ENCODE assay signal across 8 cellular contexts in the genomic region with DNA sequence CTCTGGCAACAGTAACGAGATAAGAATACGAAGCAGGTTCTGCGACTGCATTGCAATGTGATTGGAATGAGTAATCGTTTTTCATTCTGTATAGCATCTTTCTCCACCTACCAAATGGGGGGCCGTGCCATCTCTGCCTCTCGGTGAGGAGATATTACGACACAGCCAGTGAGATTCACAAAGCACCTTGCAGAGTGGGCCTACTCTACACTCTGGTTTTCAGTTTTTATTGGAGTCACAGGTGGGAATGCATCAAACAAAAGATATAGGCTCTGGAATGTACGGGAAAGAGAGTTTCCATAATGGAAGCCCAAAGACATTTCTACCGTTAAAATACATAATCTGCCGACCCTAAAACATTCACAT. TPM values are rescaled to one million over a fixed set of nuclear protein-coding genes. Genes with fewer than 3 reads are reported as not detected.
DNase-seq lines count a peak whose midpoint lies in the region; ATAC-seq and TF ChIP-seq lines count a peak whose summit lies in the region.

No MANE protein-coding gene starts in this region.

- H3K23ac ChIP-seq in mesenchymal stem cell (ENCODE audit: low read length in 2 of 2): no peak overlapping the region

- H2BK120ac ChIP-seq in mesenchymal stem cell (ENCODE audit: low read depth, low read length): no peak overlapping the region

- peak overlapping the region; percentile 82 for H3K4me2 ChIP-seq in OCI-LY1 (ENCODE audit: low read length)
- H3K4me2 ChIP-seq in mesenchymal stem cell (ENCODE audit: low read length, poor library complexity, severe bottlenecking): peak overlapping the region; percentile 88

- CTCF ChIA-PET in activated CD8-positive, alpha-beta memory T cell treated with anti-CD3 and anti-CD28 coated beads, Interleukin-2, amount 10 ng/mL, durations not matched to agents 7 days and 5 days (lab: Charles Lee): interaction anchor here (0.9 to 5.0 kb wide), 9 partner anchors 10 to 305 kb away, joined by 3 to 34 read pairs (median 4); partner anchors contain the start of gene ATL3
- CTCF ChIA-PET in MCF 10A (lab: Yijun Ruan, JAX): interaction anchor here (0.5 to 1.7 kb wide), 6 partner anchors 8 to 1121 kb away, joined by 3 to 5 read pairs (median 3); no protein-coding TSS in a partner anchor

- H2AFZ ChIP-seq in OCI-LY1 (ENCODE audit: low read length) (peak overlapping the region; percentile 87), mesenchymal stem cell (ENCODE audit: low read depth, low read length) (no peak overlapping the region)

- H3K4me1 ChIP-seq in OCI-LY1 (ENCODE audit: insufficient read depth, low read length, severe bottlenecking) (peaks cover 21% of the 10 kb centered on the region), mesenchymal stem cell (ENCODE audit: control insufficient read depth, insufficient read depth, low read depth, low read length) (no peaks in the 10 kb centered on the region), testis (peaks cover 5% of the 10 kb centered on the region)

- POLR2A ChIA-PET in MCF 10A (lab: Yijun Ruan, JAX): interaction anchor here (0.6 to 6.0 kb wide), 19 partner anchors 8 to 840 kb away, joined by 3 to 270 read pairs (median 8); partner anchors contain the start of genes ATL3 and SLC3A2

- no peaks in the 10 kb centered on the region for H3K36me3 Mint-ChIP-seq in activated CD8-positive, alpha-beta memory T cell treated with anti-CD3 and anti-CD28 coated beads, Interleukin-2, amount 10 ng/mL, durations not matched to agents 7 days and 5 days
- H3K36me3 Mint-ChIP-seq in MCF 10A (ENCODE audit: insufficient read depth, unreplicated experiment): no peaks in the 10 kb centered on the region

- H3K79me2 ChIP-seq in OCI-LY1 (ENCODE audit: insufficient read depth, low read length): peaks cover 39% of the 10 kb centered on the region

- H3K27ac ChIP-seq in OCI-LY1 (ENCODE audit: low read depth, low read length, poor library complexity, severe bottlenecking): no peak overlapping the region
- H3K27ac ChIP-seq in mesenchymal stem cell (ENCODE audit: low read length, poor library complexity, severe bottlenecking): peak overlapping the region; percentile 13
- peak overlapping the region; percentile 91 to 99 for H3K27ac ChIP-seq in testis

- no peak for TF ChIP-seq POLR2A in testis (IDR thresholded peaks at IDR 0.05)

- H3K36me3 ChIP-seq in OCI-LY1 (ENCODE audit: insufficient read depth, low read length) (no peaks in the 10 kb centered on the region), mesenchymal stem cell (ENCODE audit: control insufficient read depth in 1 of 2, insufficient read depth in 2 of 2, low read depth in 1 of 2, low read length in 2 of 2) (no peaks in the 10 kb centered on the region), testis (ENCODE audit: low read depth, missing control alignments) (no peaks in the 10 kb centered on the region)

- ATAC-seq in activated CD8-positive, alpha-beta memory T cell treated with anti-CD3 and anti-CD28 coated beads, Interleukin-2, amount 10 ng/mL, durations not matched to agents 7 days and 5 days: no peak
- ATAC-seq in GM18907 (IDR thresholded peaks at IDR 0.05; ENCODE audit: unreplicated experiment): no peak

- peaks cover 4% of the 10 kb centered on the region for H3K27me3 Mint-ChIP-seq in activated CD8-positive, alpha-beta memory T cell treated with anti-CD3 and anti-CD28 coated beads, Interleukin-2, amount 10 ng/mL, durations not matched to agents 7 days and 5 days
- H3K27me3 Mint-ChIP-seq in MCF 10A (ENCODE audit: insufficient read depth, unreplicated experiment): no peaks in the 10 kb centered on the region

- H3K9me2 ChIP-seq in OCI-LY1 (ENCODE audit: low read depth, low read length): no peaks in the 10 kb centered on the region

- no peak overlapping the region for H2BK12ac ChIP-seq in mesenchymal stem cell (ENCODE audit: low read length in 2 of 2)

- H2AK5ac ChIP-seq in mesenchymal stem cell (ENCODE audit: low read length, severe bottlenecking): no peak overlapping the region

- H3K4me1 Mint-ChIP-seq in activated CD8-positive, alpha-beta memory T cell treated with anti-CD3 and anti-CD28 coated beads, Interleukin-2, amount 10 ng/mL, durations not matched to agents 7 days and 5 days: peaks cover 25% of the 10 kb centered on the region
- peaks cover 19% of the 10 kb centered on the region for H3K4me1 Mint-ChIP-seq in MCF 10A (ENCODE audit: insufficient read depth, unreplicated experiment)

- H4K20me1 ChIP-seq in OCI-LY1 (ENCODE audit: insufficient read depth, low read length): no peaks in the 10 kb centered on the region

- no peak overlapping the region for H3K18ac ChIP-seq in mesenchymal stem cell (ENCODE audit: low read depth in 1 of 2, low read length in 2 of 2)

- intact Hi-C loops in MCF 10A (cut with micrococcal nuclease) (loop anchor here (1.0 kb wide), 1 partner anchor 10 kb away; the partner anchor contains the start of gene ATL3), testis (cut with DNase I; ENCODE audit: low total_unique reads) (no loop called here)

- peak overlapping the region; percentile 93 for H3K4me3 Mint-ChIP-seq in activated CD8-positive, alpha-beta memory T cell treated with anti-CD3 and anti-CD28 coated beads, Interleukin-2, amount 10 ng/mL, durations not matched to agents 7 days and 5 days
- H3K4me3 Mint-ChIP-seq in MCF 10A (ENCODE audit: unreplicated experiment): peak overlapping the region; percentile 92

- no peak overlapping the region for H4K91ac ChIP-seq in mesenchymal stem cell (ENCODE audit: low read length)

- no TSS peak for BruUV-seq in MCF 10A (replicated peaks; lab: Mats Ljungman, UMichigan)

- H3K9me3 ChIP-seq in OCI-LY1 (ENCODE audit: low read length) (no peaks in the 10 kb centered on the region), mesenchymal stem cell (ENCODE audit: control insufficient read depth, low read length) (no peaks in the 10 kb centered on the region), testis (no peaks in the 10 kb centered on the region)

- no peaks in the 10 kb centered on the region for H3K79me1 ChIP-seq in mesenchymal stem cell (replicated peaks; ENCODE audit: low read length, poor library complexity, severe bottlenecking)

- H3K4ac ChIP-seq in mesenchymal stem cell (ENCODE audit: low read depth in 1 of 2, low read length in 2 of 2): no peak overlapping the region

- H3K27ac Mint-ChIP-seq in activated CD8-positive, alpha-beta memory T cell treated with anti-CD3 and anti-CD28 coated beads, Interleukin-2, amount 10 ng/mL, durations not matched to agents 7 days and 5 days: peak overlapping the region; percentile 75
- H3K27ac Mint-ChIP-seq in MCF 10A (ENCODE audit: low read depth, unreplicated experiment): peak overlapping the region; percentile 52

- no peaks in the 10 kb centered on the region for H3K9me3 Mint-ChIP-seq in activated CD8-positive, alpha-beta memory T cell treated with anti-CD3 and anti-CD28 coated beads, Interleukin-2, amount 10 ng/mL, durations not matched to agents 7 days and 5 days (ENCODE audit: low read depth)
- no peaks in the 10 kb centered on the region for H3K9me3 Mint-ChIP-seq in MCF 10A (ENCODE audit: unreplicated experiment)

- H3K14ac ChIP-seq in mesenchymal stem cell (ENCODE audit: low read length in 2 of 2): no peak overlapping the region

- TF ChIP-seq CTCF in OCI-LY1 (IDR thresholded peaks at IDR 0.05; ENCODE audit: low read length): no peak
- no peak for TF ChIP-seq CTCF in MCF 10A (IDR thresholded peaks at IDR 0.05; ENCODE audit: unreplicated experiment)
- no peak for TF ChIP-seq CTCF in testis (IDR thresholded peaks at IDR 0.05)

- peak; percentile 52 for DNase-seq in activated CD8-positive, alpha-beta memory T cell treated with anti-CD3 and anti-CD28 coated beads, Interleukin-2, amount 10 ng/mL, durations not matched to agents 7 days and 5 days
- DNase-seq in activated CD8-positive, alpha-beta memory T cell treated with anti-CD3 and anti-CD28 coated beads for 24 hours: no peak
- DNase-seq in MCF 10A (ENCODE audit: unreplicated experiment) (no peak), mesenchymal stem cell (no peak), testis (peak; percentile 21), kidney glomerular epithelial cell (lab: John Stamatoyannopoulos, UW) (no peak)

- H3K27me3 ChIP-seq in OCI-LY1 (ENCODE audit: insufficient read depth, low read length) (no peaks in the 10 kb centered on the region), mesenchymal stem cell (ENCODE audit: control insufficient read depth in 1 of 2, insufficient read depth in 1 of 2, low read length in 2 of 2) (no peaks in the 10 kb centered on the region), testis (no peaks in the 10 kb centered on the region)

- H4K8ac ChIP-seq in mesenchymal stem cell (ENCODE audit: low read length): no peak overlapping the region

- H3F3A ChIP-seq in OCI-LY1 (ENCODE audit: insufficient read depth, low read length): no peaks in the 10 kb centered on the region

- no peak overlapping the region for H2BK5ac ChIP-seq in mesenchymal stem cell (ENCODE audit: low read depth, low read length, poor library complexity, severe bottlenecking)

- WGBS in mesenchymal stem cell: 35% methylated on average over 10 of the region's 10 CpGs
- 4 to 5% methylated on average over 10 of the region's 10 CpGs for WGBS in testis, 2 donors

- H3K9ac ChIP-seq in OCI-LY1 (ENCODE audit: low read length) (peak overlapping the region; percentile 67), mesenchymal stem cell (ENCODE audit: low read length) (peak overlapping the region; percentile 77)

- H2BK15ac ChIP-seq in mesenchymal stem cell (ENCODE audit: low read depth, poor library complexity, severe bottlenecking): no peak overlapping the region

- H3K4me3 ChIP-seq in OCI-LY1 (ENCODE audit: low read depth, low read length, poor library complexity, severe bottlenecking) (peak overlapping the region; percentile 72), mesenchymal stem cell (ENCODE audit: insufficient read depth in 1 of 2, low read depth in 1 of 2, low read length in 2 of 2) (peak overlapping the region in 1 of 2 experiments; percentile 97), testis (peak overlapping the region; percentile 94 to 95)

RNA-seq across cellular contexts. Expression of gene RTN3, which starts 0.5 kb away (rescaled TPM):
- total RNA-seq in activated CD8-positive, alpha-beta memory T cell treated with anti-CD3 and anti-CD28 coated beads, Interleukin-2, amount 10 ng/mL, durations not matched to agents 7 days and 5 days: 10 to 100 TPM; 55.8 to 64.1 TPM
- total RNA-seq in MCF 10A (2022) (95.4 and 129 TPM in 2 replicates), testis (10 to 100 TPM; 75.6 to 81.6 TPM)
- polyA plus RNA-seq in mesenchymal stem cell (2013, experiment 1 of 2): 116 TPM
- polyA plus RNA-seq in mesenchymal stem cell (2013, experiment 2 of 2): 117 TPM
- polyA plus RNA-seq in testis (ENCODE audit: insufficient read depth, low read depth, low replicate concordance): 103 TPM

RNA-seq across cellular contexts. Expression of gene ATL3, which starts 9.6 kb away (rescaled TPM):
- total RNA-seq in activated CD8-positive, alpha-beta memory T cell treated with anti-CD3 and anti-CD28 coated beads, Interleukin-2, amount 10 ng/mL, durations not matched to agents 7 days and 5 days: 10 to 100 TPM; 28.8 to 31.9 TPM
- 74.0 and 77.1 TPM in 2 replicates for total RNA-seq in MCF 10A (2022)
- 26.4 TPM for polyA plus RNA-seq in mesenchymal stem cell (2013, experiment 1 of 2)
- polyA plus RNA-seq in mesenchymal stem cell (2013, experiment 2 of 2): 27.0 TPM
- 10 to 100 TPM; 51.1 to 63.9 TPM for total RNA-seq in testis
- polyA plus RNA-seq in testis (ENCODE audit: insufficient read depth, low read depth, low replicate concordance): 66.4 TPM

Comparison
In these comparisons a context has a peak if more than half of its experiments do, and no peak if none do; other contexts are left out.
1. DNase-seq: peak in activated CD8-positive, alpha-beta memory T cell treated with anti-CD3 and anti-CD28 coated beads, Interleukin-2, amount 10 ng/mL, durations not matched to agents 7 days and 5 days (single experiment) and testis (single experiment); none in activated CD8-positive, alpha-beta memory T cell treated with anti-CD3 and anti-CD28 coated beads for 24 hours (single experiment), MCF 10A (single experiment), mesenchymal stem cell (single experiment) and kidney glomerular epithelial cell (single experiment).